Comparison of ENCODE assay signal across 24 cellular contexts in genomic region chr4:180372671-180373070, GRCh38.
"Had no signal": no experiment of that assay in that cellular context is flagged by ENCODE, and none has a peak within 500 bp of the region (broad histone marks: within the 10 kb centered on the region; RNA-seq: fewer than 3 reads in every experiment).

No MANE protein-coding gene starts in this region.

- H3K36me3 ChIP-seq: neural progenitor cell, ovary, right lobe of liver, sigmoid colon, stomach, thoracic aorta, thyroid gland, transverse colon, upper lobe of right lung, uterus had no signal

- ATAC-seq: natural killer cell; psoas muscle; right cardiac atrium; right lobe of liver; stimulated activated effector memory CD8-positive, alpha-beta T cell treated with anti-CD3 and anti-CD28 coated beads, Interleukin-12 subunit alpha, Interleukin-12 subunit beta, amount 100 ng/mL, for 72 hours; stimulated activated naive B cell treated with anti-CD40 and anti-IgM and Interleukin-4, amounts not matched to agents 10 μg/mL and 1 μg/mL and 100 μg/mL, for 72 hours; upper lobe of right lung had no signal

- H3K4me2 ChIP-seq: neural progenitor cell had no signal

- H3K27me3 ChIP-seq: neural progenitor cell, ovary, right lobe of liver, sigmoid colon, stomach, thyroid gland, transverse colon, upper lobe of right lung, uterus had no signal

- H3K9ac ChIP-seq: neural progenitor cell, parathyroid adenoma had no signal

- H3K9me3 ChIP-seq: ovary, psoas muscle, right lobe of liver, sigmoid colon, stomach, thoracic aorta, thyroid gland, transverse colon, upper lobe of right lung, uterus had no signal

- H3K27ac ChIP-seq: neural progenitor cell, ovary, parathyroid adenoma, psoas muscle, right lobe of liver, sigmoid colon, stomach, thoracic aorta, thyroid gland, transverse colon, upper lobe of right lung, uterus had no signal

- DNase-seq: natural killer cell; occipital lobe; ovary; posterior cingulate gyrus; psoas muscle; right cardiac atrium; right lobe of liver; sigmoid colon; small intestine; stimulated activated CD4-positive, alpha-beta T cell treated with anti-CD3 and anti-CD28 coated beads, Interleukin-15, amount 100 ng/mL, for 24 hours; stimulated activated CD4-positive, alpha-beta T cell treated with anti-CD3 and anti-CD28 coated beads, Interleukin-2, amount 100 ng/mL, for 24 hours; stimulated activated CD4-positive, alpha-beta T cell treated with anti-CD3 and anti-CD28 coated beads, Interleukin-2, amount 100 ng/mL, for 48 hours; stimulated activated CD4-positive, alpha-beta T cell treated with anti-CD3 and anti-CD28 coated beads, Interleukin-4, amount 100 ng/mL, for 24 hours; stimulated activated naive B cell treated with anti-CD40 and anti-IgM and Interleukin-4, amounts not matched to agents 10 μg/mL and 1 μg/mL and 100 μg/mL, for 72 hours; stimulated activated naive CD4-positive, alpha-beta T cell treated with Interleukin-2 at 50 U/mL for 16 hours; stomach; thyroid gland; transverse colon; upper lobe of right lung; uterus had no signal

- H3K4me1 ChIP-seq: neural progenitor cell, parathyroid adenoma, psoas muscle, right lobe of liver, sigmoid colon, stomach, thyroid gland, transverse colon, upper lobe of right lung, uterus had no signal

- H3K4me3 ChIP-seq: neural progenitor cell, ovary, psoas muscle, right lobe of liver, sigmoid colon, stomach, thoracic aorta, thyroid gland, transverse colon, upper lobe of right lung, uterus had no signal

- H2AFZ ChIP-seq: neural progenitor cell, parathyroid adenoma had no signal
